ENCODE assay signal across 3 cellular contexts in the genomic region with DNA sequence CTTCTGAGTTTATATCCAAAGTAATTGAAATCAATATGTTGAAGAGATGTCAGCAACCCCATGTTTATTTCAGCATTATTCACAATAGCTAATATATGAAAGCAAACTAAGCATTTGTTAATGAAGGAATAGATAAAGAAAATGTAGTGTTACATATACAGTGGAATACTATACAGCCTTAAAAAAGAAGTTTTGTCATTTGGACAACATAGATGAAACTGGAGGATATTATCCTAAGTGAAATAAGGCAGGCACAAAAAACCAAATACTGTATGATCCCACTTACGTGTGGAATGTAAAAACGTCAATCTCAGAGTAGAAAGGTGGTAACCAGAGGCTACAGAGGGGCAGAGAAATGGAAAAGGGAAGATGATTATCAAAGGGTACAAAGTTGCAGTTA.
TF ChIP-seq lines count a peak whose summit lies in the region.

No MANE protein-coding gene starts in this region.

TF ChIP-seq in HEK293, 187 proteins besides CTCF, POLR2A, EP300 and RAD21:
- peak; percentile 42; the same call in 1 of the 2 replicates for TF ChIP-seq ZNF146 (tag by site-specific recombination; IDR thresholded peaks at IDR 0.05)
- no peak for TF ChIP-seq ZNF391 (tag by site-specific recombination; IDR thresholded peaks at IDR 0.05; ENCODE audit: borderline replicate concordance, low read depth)
TF ChIP-seq in HEK293: peak in this region for 1.

TF ChIP-seq in K562, 482 proteins besides CTCF, POLR2A, EP300 and RAD21:
- TF ChIP-seq ZNF830 (CRISPR knock-in tag; IDR thresholded peaks at IDR 0.05) (no peak), GTF2A2 (tag; IDR thresholded peaks at IDR 0.05) (no peak), SLC30A9 (CRISPR knock-in tag; IDR thresholded peaks at IDR 0.05) (no peak), RBM25 (IDR thresholded peaks at IDR 0.05; ENCODE audit: low read depth, low read length, severe bottlenecking) (peak; percentile 59), PTTG1 (tag; IDR thresholded peaks at IDR 0.05; ENCODE audit: low read depth) (no peak), ZNF146 (CRISPR knock-in tag; IDR thresholded peaks at IDR 0.05; ENCODE audit: unreplicated experiment) (peak; percentile 66)
TF ChIP-seq in K562: peak in this region for 2.

TF ChIP-seq in H1, 55 proteins besides CTCF, POLR2A, EP300 and RAD21:
- TF ChIP-seq SP2 (IDR thresholded peaks at IDR 0.05; ENCODE audit: low read length), result no peak
- 0 out of 2 replicates have a peak, but pooled peaks have one; percentile 18 for TF ChIP-seq KDM1A (IDR thresholded peaks at IDR 0.05; ENCODE audit: borderline replicate concordance, low read length)
- no peak for TF ChIP-seq TEAD4 (IDR thresholded peaks at IDR 0.05; ENCODE audit: low read depth, low read length)
